In the genomic region with DNA sequence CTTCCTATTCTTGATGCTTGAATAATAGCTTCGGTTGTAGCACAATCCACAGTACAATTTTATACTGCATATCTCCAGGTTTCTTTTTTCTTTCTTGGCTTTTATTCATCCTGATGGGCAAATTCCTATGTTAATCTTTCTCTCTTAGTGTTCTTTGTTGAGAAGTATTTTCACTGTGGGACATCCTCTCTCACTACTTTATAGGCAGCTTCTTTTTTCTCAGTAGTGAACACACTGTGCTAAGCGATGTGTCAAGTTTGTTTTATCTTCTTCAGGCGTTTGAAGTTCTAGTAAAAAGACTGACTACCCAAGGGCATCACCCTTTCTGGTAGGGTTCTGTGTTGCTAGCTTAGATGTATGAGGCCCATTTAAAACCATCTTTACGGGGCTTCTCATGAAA, we compare ENCODE assay signal across 10 cellular contexts.
"Had no signal": no experiment of that assay in that cellular context is flagged by ENCODE, and none has a peak within 500 bp of the region (broad histone marks: within the 10 kb centered on the region; RNA-seq: fewer than 3 reads in every experiment).

No MANE protein-coding gene starts in this region.

- FAIRE-seq: HepG2, HTR-8/SVneo had no signal

- ATAC-seq: HCT116, HepG2 had no signal

- H3K27ac Mint-ChIP-seq: HFFc6, IgD-negative memory B cell had no signal

- H3K4me2 ChIP-seq: KMS-11 had no signal

- DNase-seq: GM23248, H7, HFFc6, KBM-7 had no signal

- H3K4me1 ChIP-seq: HAP-1 had no signal

- H2AFZ ChIP-seq: GM23248 had no signal

- H3K9ac ChIP-seq: GM23248, KMS-11 had no signal

- H3K36me3 Mint-ChIP-seq: IgD-negative memory B cell had no signal

- H3K4me1 Mint-ChIP-seq: IgD-negative memory B cell had no signal

- H3K4me3 Mint-ChIP-seq: HFFc6, IgD-negative memory B cell had no signal

- H3K27ac ChIP-seq: GM23248, KMS-11 had no signal

- H3K36me3 ChIP-seq: HAP-1 had no signal

- H3K27me3 Mint-ChIP-seq: IgD-negative memory B cell had no signal

- H3K4me3 ChIP-seq: GM23248, HAP-1 had no signal
